8 cellular contexts compared by ENCODE assay signal in genomic region chr14:32509632-32510187, GRCh38.
DNase-seq lines count a peak whose midpoint lies in the region; ATAC-seq and TF ChIP-seq lines count a peak whose summit lies in the region.
"Had no signal": no experiment of that assay in that cellular context is flagged by ENCODE, and none has a peak within 500 bp of the region (broad histone marks: within the 10 kb centered on the region; RNA-seq: fewer than 3 reads in every experiment).

No MANE protein-coding gene starts in this region.

- H3K79me1 ChIP-seq in mesenchymal stem cell (replicated peaks; ENCODE audit: low read length, poor library complexity, severe bottlenecking), result no peaks in the 10 kb centered on the region

- DNase-seq in MG63 (peak; percentile 89), mesenchymal stem cell (peak; percentile 73), type B pancreatic cell (ENCODE audit: extremely low spot score, unreplicated experiment) (no peak), UCSD-AML1 (lab: John Stamatoyannopoulos, UW; ENCODE audit: unreplicated experiment) (no peak)
- no peak for DNase-seq in stimulated activated CD4-positive, alpha-beta T cell treated with anti-CD3 and anti-CD28 coated beads, Interleukin-12 subunit alpha, Interleukin-12 subunit beta, amount 100 ng/mL, for 4 hours
- DNase-seq: activated B cell treated with CpG ODN at 0.5 μM for 24 hours had no signal

- H3K4ac ChIP-seq in mesenchymal stem cell (ENCODE audit: low read depth in 1 of 2, low read length in 2 of 2), result no peak overlapping the region

- no peaks in the 10 kb centered on the region for H3K36me3 ChIP-seq in MG63
- no peaks in the 10 kb centered on the region for H3K36me3 ChIP-seq in duodenal mucosa (ENCODE audit: control insufficient read depth in 1 of 2, insufficient read depth in 2 of 2, low read length in 2 of 2)
- H3K36me3 ChIP-seq in mesenchymal stem cell (ENCODE audit: control insufficient read depth in 1 of 2, insufficient read depth in 2 of 2, low read depth in 1 of 2, low read length in 2 of 2), result no peaks in the 10 kb centered on the region

- no peak for TF ChIP-seq CTCF in type B pancreatic cell (conservative IDR thresholded peaks at IDR 0.05)

- H3K4me2 ChIP-seq in mesenchymal stem cell (ENCODE audit: low read length, poor library complexity, severe bottlenecking), result peak overlapping the region; percentile 56

- no peaks in the 10 kb centered on the region for H3K36me3 Mint-ChIP-seq in type B pancreatic cell

- peak overlapping the region; percentile 8 for H3K27ac Mint-ChIP-seq in type B pancreatic cell
- H3K27ac Mint-ChIP-seq: activated B cell treated with CpG ODN at 0.5 μM for 24 hours had no signal

- H3K27ac ChIP-seq in duodenal mucosa (ENCODE audit: low read depth, low read length) (peak overlapping the region; percentile 41), mesenchymal stem cell (ENCODE audit: low read length, poor library complexity, severe bottlenecking) (peak overlapping the region; percentile 96)

- peaks cover 41% of the 10 kb centered on the region for H3K4me1 Mint-ChIP-seq in type B pancreatic cell (ENCODE audit: unreplicated experiment)
- H3K4me1 Mint-ChIP-seq: activated B cell treated with CpG ODN at 0.5 μM for 24 hours had no signal

- 87% methylated on average over 10 of the region's 10 CpGs for WGBS in mesenchymal stem cell

- no peak overlapping the region for H2BK15ac ChIP-seq in mesenchymal stem cell (ENCODE audit: low read depth, poor library complexity, severe bottlenecking)

- H2BK5ac ChIP-seq in mesenchymal stem cell (ENCODE audit: low read depth, low read length, poor library complexity, severe bottlenecking), result peak overlapping the region; percentile 81

- peaks cover 5% of the 10 kb centered on the region for H3K9me3 Mint-ChIP-seq in type B pancreatic cell
- H3K9me3 Mint-ChIP-seq: activated B cell treated with CpG ODN at 0.5 μM for 24 hours had no signal

- H3K27me3 ChIP-seq in MG63 (no peaks in the 10 kb centered on the region), duodenal mucosa (ENCODE audit: control insufficient read depth in 1 of 2, insufficient read depth in 2 of 2, low read length in 2 of 2) (no peaks in the 10 kb centered on the region), mesenchymal stem cell (ENCODE audit: control insufficient read depth in 1 of 2, insufficient read depth in 1 of 2, low read length in 2 of 2) (no peaks in the 10 kb centered on the region)

- no peak overlapping the region for H3K4me3 Mint-ChIP-seq in type B pancreatic cell
- H3K4me3 Mint-ChIP-seq: activated B cell treated with CpG ODN at 0.5 μM for 24 hours had no signal

- no peak for ATAC-seq in GM18867 (IDR thresholded peaks at IDR 0.05; ENCODE audit: unreplicated experiment)

- H2BK12ac ChIP-seq in mesenchymal stem cell (ENCODE audit: low read length in 2 of 2), result no peak overlapping the region

- H4K8ac ChIP-seq in mesenchymal stem cell (ENCODE audit: low read length), result no peak overlapping the region

- H3K23ac ChIP-seq in mesenchymal stem cell (ENCODE audit: low read length in 2 of 2), result no peak overlapping the region

- H3K9me3 ChIP-seq in MG63 (no peaks in the 10 kb centered on the region), duodenal mucosa (ENCODE audit: control insufficient read depth in 1 of 2, low read length in 2 of 2) (no peaks in the 10 kb centered on the region), mesenchymal stem cell (ENCODE audit: control insufficient read depth, low read length) (no peaks in the 10 kb centered on the region)

- H4K91ac ChIP-seq in mesenchymal stem cell (ENCODE audit: low read length), result no peak overlapping the region

- H3K4me3 ChIP-seq in MG63 (no peak overlapping the region), duodenal mucosa (ENCODE audit: low read depth in 1 of 2, low read length in 2 of 2) (no peak overlapping the region), mesenchymal stem cell (ENCODE audit: insufficient read depth in 1 of 2, low read depth in 1 of 2, low read length in 2 of 2) (no peak overlapping the region)

- H3K9ac ChIP-seq in duodenal mucosa (ENCODE audit: low read depth in 1 of 2, low read length in 2 of 2) (no peak overlapping the region), mesenchymal stem cell (ENCODE audit: low read length) (peak overlapping the region; percentile 60)

- no peaks in the 10 kb centered on the region for H3K27me3 Mint-ChIP-seq in type B pancreatic cell

- H3K4me1 ChIP-seq in duodenal mucosa (ENCODE audit: control insufficient read depth in 1 of 2, insufficient read depth in 2 of 2, low read length in 2 of 2), result peaks cover 4 to 13% of the 10 kb centered on the region in 2 donors
- H3K4me1 ChIP-seq in mesenchymal stem cell (ENCODE audit: control insufficient read depth, insufficient read depth, low read depth, low read length), result peaks cover 3% of the 10 kb centered on the region

- H2AK5ac ChIP-seq in mesenchymal stem cell (ENCODE audit: low read length, severe bottlenecking), result no peak overlapping the region

- peak overlapping the region in 1 of 2 experiments; percentile 62 for H3K18ac ChIP-seq in mesenchymal stem cell (ENCODE audit: low read depth in 1 of 2, low read length in 2 of 2)

- H3K14ac ChIP-seq in mesenchymal stem cell (ENCODE audit: low read length in 2 of 2), result no peak overlapping the region

- H2BK120ac ChIP-seq in mesenchymal stem cell (ENCODE audit: low read depth, low read length), result no peak overlapping the region

- no peak overlapping the region for H2AFZ ChIP-seq in mesenchymal stem cell (ENCODE audit: low read depth, low read length)

Comparison
In these comparisons a context has a peak if more than half of its experiments do, and no peak if none do; other contexts are left out.
1. DNase-seq: peak in MG63 (single experiment) and mesenchymal stem cell (single experiment); none in type B pancreatic cell (single experiment), UCSD-AML1 (single experiment) and stimulated activated CD4-positive, alpha-beta T cell treated with anti-CD3 and anti-CD28 coated beads, Interleukin-12 subunit alpha, Interleukin-12 subunit beta, amount 100 ng/mL, for 4 hours (single experiment).